ENCODE assay signal across 18 cellular contexts in the genomic region with DNA sequence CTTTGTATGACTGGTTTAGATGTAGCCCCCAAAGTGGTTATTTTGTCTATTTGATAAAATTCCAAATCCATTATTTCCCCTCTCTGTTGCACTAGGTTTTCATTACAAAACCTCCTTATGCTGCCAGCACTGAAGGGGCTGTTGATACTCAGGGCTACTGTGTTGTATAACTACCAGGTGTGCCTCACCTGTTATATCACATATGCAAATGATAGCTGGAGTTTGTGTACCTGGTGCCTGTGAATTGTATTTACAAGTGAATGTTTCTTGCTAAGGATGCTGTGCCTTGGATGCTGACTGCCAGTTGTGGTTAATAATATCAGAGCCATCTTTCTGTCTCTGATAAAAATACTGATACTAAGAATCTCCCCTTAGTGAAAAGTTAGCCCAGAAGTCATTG.
DNase-seq lines count a peak whose midpoint lies in the region; ATAC-seq, FAIRE-seq and TF ChIP-seq lines count a peak whose summit lies in the region.
"Had no signal": no experiment of that assay in that cellular context is flagged by ENCODE, and none has a peak within 500 bp of the region (broad histone marks: within the 10 kb centered on the region; RNA-seq: fewer than 3 reads in every experiment).

No MANE protein-coding gene starts in this region.

- H3K4me2 ChIP-seq in Karpas-422 (ENCODE audit: low read depth, low read length, poor library complexity, severe bottlenecking) (peak overlapping the region; percentile 82), mammary epithelial cell (ENCODE audit: insufficient read depth, low read depth, low read length) (peak overlapping the region; percentile 68)

- H3K27me3 ChIP-seq in Karpas-422 (ENCODE audit: low read length) (no peaks in the 10 kb centered on the region), mammary epithelial cell (ENCODE audit: insufficient read depth, low read length) (no peaks in the 10 kb centered on the region), small intestine (ENCODE audit: control insufficient read depth in 2 of 2, insufficient read depth in 2 of 2, low read length in 2 of 2) (no peaks in the 10 kb centered on the region)

- no peaks in the 10 kb centered on the region for H3K9me3 Mint-ChIP-seq in activated T-cell treated with anti-CD3 and anti-CD28 coated beads, Interleukin-2, amount 50 U/mL, for 24 hours
- H3K9me3 Mint-ChIP-seq: activated CD4-positive, alpha-beta memory T cell treated with anti-CD3 and anti-CD28 coated beads for 36 hours; CD4-positive, alpha-beta T cell; stimulated activated naive CD8-positive, alpha-beta T cell treated with anti-CD3 and anti-CD28 coated beads, Interleukin-15, Interleukin-2, amounts not matched to agents 100 ng/mL and 50 ng/mL, for 24 hours had no signal

- in situ Hi-C loops in mammary epithelial cell (cut with MboI; ENCODE audit: low sequenced_read_pairs in 2 of 2), result no loop called here

- no peak for TF ChIP-seq CTCF in mammary epithelial cell (conservative IDR thresholded peaks at IDR 0.05 in 1 of 2, IDR thresholded peaks at IDR 0.05 in 1 of 2; ENCODE audit: extremely low read depth in 1 of 2, insufficient read depth in 1 of 2, low read depth in 1 of 2, low read length in 2 of 2)

- H3K9me3 ChIP-seq in Karpas-422 (ENCODE audit: low read length) (no peaks in the 10 kb centered on the region), mammary epithelial cell (replicated peaks; ENCODE audit: insufficient read depth, low read length) (no peaks in the 10 kb centered on the region), small intestine (ENCODE audit: control insufficient read depth, low read depth) (no peaks in the 10 kb centered on the region)

- dilution Hi-C loops in mammary epithelial cell (cut with HindIII; ENCODE audit: low sequenced_read_pairs), result no loop called here

- no peaks in the 10 kb centered on the region for H4K20me1 ChIP-seq in Karpas-422 (ENCODE audit: insufficient read depth, low read depth, low read length)
- no peaks in the 10 kb centered on the region for H4K20me1 ChIP-seq in mammary epithelial cell (ENCODE audit: insufficient read depth, low read length)

- H2AFZ ChIP-seq in Karpas-422 (ENCODE audit: low read length) (peak overlapping the region; percentile 87; the same call in 1 of the 2 replicates), mammary epithelial cell (ENCODE audit: low read depth, low read length) (peak overlapping the region; percentile 64)

- no TSS peak for BruUV-seq in mammary epithelial cell (replicated peaks; lab: Mats Ljungman, UMichigan)

- peaks cover 45% of the 10 kb centered on the region for H3K27me3 Mint-ChIP-seq in activated T-cell treated with anti-CD3 and anti-CD28 coated beads, Interleukin-2, amount 50 U/mL, for 24 hours

- no peak for FAIRE-seq in small intestine (lab: Jason Lieb, UNC)
- FAIRE-seq: endometrium, GM18507 had no signal

- no peak overlapping the region for H3K4me3 Mint-ChIP-seq in activated T-cell treated with anti-CD3 and anti-CD28 coated beads, Interleukin-2, amount 50 U/mL, for 24 hours
- H3K4me3 Mint-ChIP-seq: activated CD4-positive, alpha-beta memory T cell treated with anti-CD3 and anti-CD28 coated beads for 36 hours; nephron progenitor cell; stimulated activated naive CD8-positive, alpha-beta T cell treated with anti-CD3 and anti-CD28 coated beads, Interleukin-15, Interleukin-2, amounts not matched to agents 100 ng/mL and 50 ng/mL, for 24 hours had no signal

- no peak for DNase-seq in Karpas-422
- peak; percentile 15 for DNase-seq in NCI-H510A (lab: John Stamatoyannopoulos, UW)
- no peak for DNase-seq in mammary epithelial cell
- peak; percentile 12 for DNase-seq in small intestine
- no peak for DNase-seq in NCI-H226
- DNase-seq in activated T-cell treated with anti-CD3 and anti-CD28 coated beads, Interleukin-2, amount 50 U/mL, for 24 hours, result no peak
- DNase-seq: activated CD4-positive, alpha-beta memory T cell treated with anti-CD3 and anti-CD28 coated beads for 36 hours; activated naive CD4-positive, alpha-beta T cell; CD4-positive, alpha-beta T cell; GOT3; left ventricle myocardium superior; SHP77 had no signal

- peaks cover 4% of the 10 kb centered on the region for H3K4me1 Mint-ChIP-seq in activated T-cell treated with anti-CD3 and anti-CD28 coated beads, Interleukin-2, amount 50 U/mL, for 24 hours (ENCODE audit: low read depth)

- CTCF ChIA-PET in mammary epithelial cell (lab: Charles Lee; ENCODE audit: low non-redundant PET), result no interaction called here

- H3K36me3 ChIP-seq in Karpas-422 (ENCODE audit: insufficient read depth, low read length) (no peaks in the 10 kb centered on the region), mammary epithelial cell (ENCODE audit: insufficient read depth, low read length) (no peaks in the 10 kb centered on the region), small intestine (ENCODE audit: control insufficient read depth in 2 of 2, insufficient read depth in 2 of 2, low read length in 2 of 2) (no peaks in the 10 kb centered on the region)

- H3K27ac ChIP-seq in Karpas-422 (ENCODE audit: low read length), result no peak overlapping the region
- peak overlapping the region; percentile 85 for H3K27ac ChIP-seq in mammary epithelial cell (ENCODE audit: insufficient read depth, low read depth, low read length)
- peak overlapping the region in 1 of 2 donors; percentile 48 for H3K27ac ChIP-seq in small intestine (ENCODE audit: low read depth in 1 of 2, low read length in 1 of 2)

- peaks cover 16% of the 10 kb centered on the region for H3K4me1 ChIP-seq in Karpas-422 (ENCODE audit: low read length)
- H3K4me1 ChIP-seq in mammary epithelial cell (ENCODE audit: insufficient read depth, low read length), result peaks cover 22% of the 10 kb centered on the region
- no peaks in the 10 kb centered on the region for H3K4me1 ChIP-seq in small intestine (ENCODE audit: control insufficient read depth in 2 of 2, insufficient read depth in 1 of 2, low read depth in 1 of 2, low read length in 1 of 2)

- no peaks in the 10 kb centered on the region for H3K36me3 Mint-ChIP-seq in activated T-cell treated with anti-CD3 and anti-CD28 coated beads, Interleukin-2, amount 50 U/mL, for 24 hours (ENCODE audit: low read depth)
- H3K36me3 Mint-ChIP-seq: activated CD4-positive, alpha-beta memory T cell treated with anti-CD3 and anti-CD28 coated beads for 36 hours had no signal

- H3K27ac Mint-ChIP-seq in activated T-cell treated with anti-CD3 and anti-CD28 coated beads, Interleukin-2, amount 50 U/mL, for 24 hours, result no peak overlapping the region
- H3K27ac Mint-ChIP-seq: activated CD4-positive, alpha-beta memory T cell treated with anti-CD3 and anti-CD28 coated beads for 36 hours; CD4-positive, alpha-beta T cell; nephron progenitor cell; stimulated activated naive CD8-positive, alpha-beta T cell treated with anti-CD3 and anti-CD28 coated beads, Interleukin-15, Interleukin-2, amounts not matched to agents 100 ng/mL and 50 ng/mL, for 24 hours had no signal

- peak overlapping the region; percentile 58 for H3K4me3 ChIP-seq in Karpas-422 (ENCODE audit: low read length)
- H3K4me3 ChIP-seq in mammary epithelial cell (replicated peaks in 1 of 3; ENCODE audit: insufficient read depth in 1 of 3, low read depth in 2 of 3, low read length in 3 of 3), result peak overlapping the region in 1 of 3 experiments; percentile 38
- H3K4me3 ChIP-seq in small intestine (ENCODE audit: low read depth in 1 of 2, low read length in 2 of 2), result no peak overlapping the region

- H3K9ac ChIP-seq in Karpas-422 (ENCODE audit: low read length) (peak overlapping the region; percentile 46), mammary epithelial cell (ENCODE audit: insufficient read depth, low read length) (peak overlapping the region; percentile 64)

- H3K9me2 ChIP-seq in Karpas-422 (replicated peaks; ENCODE audit: insufficient read depth, low read length), result no peaks in the 10 kb centered on the region

- H3K79me2 ChIP-seq in Karpas-422 (ENCODE audit: low read length) (no peaks in the 10 kb centered on the region), mammary epithelial cell (ENCODE audit: insufficient read depth, low read length) (no peaks in the 10 kb centered on the region)

- ATAC-seq in HG03139 (IDR thresholded peaks at IDR 0.05; ENCODE audit: unreplicated experiment) (no peak), HG03378 (IDR thresholded peaks at IDR 0.05; ENCODE audit: unreplicated experiment) (no peak)

- intact Hi-C loops in mammary epithelial cell (cut with micrococcal nuclease), result no loop called here

Comparison
In these comparisons a context has a peak if more than half of its experiments do, and no peak if none do; other contexts are left out.
1. DNase-seq: peak in NCI-H510A (single experiment) and small intestine (single experiment); none in Karpas-422 (single experiment), mammary epithelial cell (single experiment), NCI-H226 (single experiment) and activated T-cell treated with anti-CD3 and anti-CD28 coated beads, Interleukin-2, amount 50 U/mL, for 24 hours (single experiment).